20 cellular contexts compared by ENCODE assay signal in the genomic region with DNA sequence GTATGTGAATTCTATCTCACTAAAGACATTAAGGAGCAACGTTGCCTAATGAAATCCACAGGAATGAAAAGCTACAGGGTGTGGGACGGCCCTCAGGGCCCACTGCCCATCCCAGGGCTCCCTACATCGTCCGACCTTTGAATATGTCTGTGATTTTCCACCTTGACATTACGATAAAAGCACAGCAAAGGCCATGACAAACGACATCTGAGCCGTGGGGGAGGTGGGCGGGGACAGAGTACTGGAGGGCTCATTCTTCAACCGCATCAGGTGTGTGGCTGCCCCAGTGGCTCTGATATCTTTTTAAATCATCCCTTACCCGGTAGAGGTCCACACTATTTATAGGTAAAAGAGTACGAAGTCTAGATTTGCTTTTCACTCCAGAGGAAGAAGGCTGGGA. TPM values are rescaled to one million over a fixed set of nuclear protein-coding genes. Genes with fewer than 3 reads are reported as not detected.
DNase-seq lines count a peak whose midpoint lies in the region; ATAC-seq and TF ChIP-seq lines count a peak whose summit lies in the region.
"Had no signal": no experiment of that assay in that cellular context is flagged by ENCODE, and none has a peak within 500 bp of the region (broad histone marks: within the 10 kb centered on the region; RNA-seq: fewer than 3 reads in every experiment).

No MANE protein-coding gene starts in this region.

- no peaks in the 10 kb centered on the region for H3K36me3 ChIP-seq in HEK293 (ENCODE audit: control insufficient read depth in 2 of 2, insufficient read depth in 1 of 2, low read length in 2 of 2)
- H3K36me3 ChIP-seq in endodermal cell (ENCODE audit: control insufficient read depth, insufficient read depth, low read length) = no peaks in the 10 kb centered on the region
- H3K36me3 ChIP-seq: BE2C had no signal

- H3K9me3 ChIP-seq in HEK293 (ENCODE audit: control insufficient read depth, insufficient read depth, low read depth, low read length) (no peaks in the 10 kb centered on the region), endodermal cell (ENCODE audit: control insufficient read depth, low read length) (peaks cover 3% of the 10 kb centered on the region)
- H3K9me3 ChIP-seq: BE2C had no signal

- H3K4me1 ChIP-seq in HEK293 (ENCODE audit: control insufficient read depth, insufficient read depth, low read length) (no peaks in the 10 kb centered on the region), endodermal cell (ENCODE audit: control insufficient read depth, insufficient read depth, low read length) (no peaks in the 10 kb centered on the region)
- H3K4me1 ChIP-seq: BE2C had no signal

- no peak overlapping the region for H3K9ac ChIP-seq in endodermal cell (ENCODE audit: extremely low read depth, low read length, poor library complexity, severe bottlenecking)

- POLR2A ChIA-PET in HEK293 (lab: Yijun Ruan, JAX) = no interaction called here

- CTCF ChIA-PET in HEK293 (lab: Yijun Ruan, JAX) = no interaction called here

- H3K27me3 Mint-ChIP-seq in endodermal cell (ENCODE audit: insufficient read depth) = no peaks in the 10 kb centered on the region
- H3K27me3 Mint-ChIP-seq in stimulated activated naive CD8-positive, alpha-beta T cell treated with anti-CD3 and anti-CD28 coated beads, Interleukin-15, Interleukin-2, amounts not matched to agents 100 ng/mL and 50 ng/mL, for 24 hours = no peaks in the 10 kb centered on the region

- H3K4me3 ChIP-seq in HEK293 (ENCODE audit: low read depth, low read length) (no peak overlapping the region), endodermal cell (ENCODE audit: low read length) (no peak overlapping the region), coronary artery (no peak overlapping the region)

- H3K36me3 Mint-ChIP-seq in endodermal cell (ENCODE audit: low read depth) = peaks cover 12% of the 10 kb centered on the region
- H3K36me3 Mint-ChIP-seq in stimulated activated naive CD8-positive, alpha-beta T cell treated with anti-CD3 and anti-CD28 coated beads, Interleukin-15, Interleukin-2, amounts not matched to agents 100 ng/mL and 50 ng/mL, for 24 hours (ENCODE audit: low read depth) = peaks cover 23% of the 10 kb centered on the region

- WGBS in endodermal cell (ENCODE audit: insufficient coverage in 1 of 2, insufficient read length in 1 of 2), 2 experiments = 86 to 89% methylated on average over 9 to 11 of the region's 11 CpGs

- H3K9me3 Mint-ChIP-seq in endodermal cell = peaks cover 8% of the 10 kb centered on the region
- no peaks in the 10 kb centered on the region for H3K9me3 Mint-ChIP-seq in stimulated activated naive CD8-positive, alpha-beta T cell treated with anti-CD3 and anti-CD28 coated beads, Interleukin-15, Interleukin-2, amounts not matched to agents 100 ng/mL and 50 ng/mL, for 24 hours

- H3K27ac ChIP-seq in HEK293 (ENCODE audit: extremely low read depth, low read depth, low read length) (no peak overlapping the region), endodermal cell (ENCODE audit: low read depth, low read length) (no peak overlapping the region), coronary artery (no peak overlapping the region)

- no peak overlapping the region for H3K4me3 Mint-ChIP-seq in endodermal cell
- H3K4me3 Mint-ChIP-seq in stimulated activated naive CD8-positive, alpha-beta T cell treated with anti-CD3 and anti-CD28 coated beads, Interleukin-15, Interleukin-2, amounts not matched to agents 100 ng/mL and 50 ng/mL, for 24 hours = no peak overlapping the region
- H3K4me3 Mint-ChIP-seq: CD14-positive monocyte had no signal

- H3K4me1 Mint-ChIP-seq in endodermal cell = no peaks in the 10 kb centered on the region
- H3K4me1 Mint-ChIP-seq in stimulated activated naive CD8-positive, alpha-beta T cell treated with anti-CD3 and anti-CD28 coated beads, Interleukin-15, Interleukin-2, amounts not matched to agents 100 ng/mL and 50 ng/mL, for 24 hours (ENCODE audit: low read depth) = peaks cover 11% of the 10 kb centered on the region
- H3K4me1 Mint-ChIP-seq: CD14-positive monocyte had no signal

- no peak overlapping the region for H3K27ac Mint-ChIP-seq in endodermal cell
- peak overlapping the region; percentile 75 for H3K27ac Mint-ChIP-seq in stimulated activated naive CD8-positive, alpha-beta T cell treated with anti-CD3 and anti-CD28 coated beads, Interleukin-15, Interleukin-2, amounts not matched to agents 100 ng/mL and 50 ng/mL, for 24 hours

- H3K27me3 ChIP-seq in endodermal cell (ENCODE audit: control insufficient read depth, insufficient read depth, low read length, poor library complexity, severe bottlenecking) = no peaks in the 10 kb centered on the region
- H3K27me3 ChIP-seq: BE2C had no signal

- ATAC-seq in GM18868 (IDR thresholded peaks at IDR 0.05; ENCODE audit: unreplicated experiment) = no peak
- ATAC-seq: Panc1 had no signal

- DNase-seq in activated CD8-positive, alpha-beta memory T cell treated with anti-CD3 and anti-CD28 coated beads, Interleukin-2, amount 50 U/mL, for 4 hours = peak; percentile 33
- DNase-seq in activated CD8-positive, alpha-beta memory T cell treated with anti-CD3 and anti-CD28 coated beads, Interleukin-2, amount 50 U/mL, for 48 hours = no peak
- DNase-seq in endodermal cell (peak; percentile 29), coronary artery (ENCODE audit: low spot score) (no peak)
- DNase-seq: 8988T, ACHN, BE2C, NCI-H1048, NCI-H1417, NCI-H1694, NCI-H2029 treated with DMSO at 0.1 percent for 48 hours, NCI-H226, NCI-H510A, NCI-H69, SHP77 treated with DMSO at 0.1 percent for 48 hours had no signal

- TF ChIP-seq CTCF in HEK293 (tag by site-specific recombination; IDR thresholded peaks at IDR 0.05) = no peak
- no peak for TF ChIP-seq CTCF in endodermal cell (conservative IDR thresholded peaks at IDR 0.05)
- no peak for TF ChIP-seq CTCF in coronary artery (IDR thresholded peaks at IDR 0.05)

TF ChIP-seq in HEK293, 187 proteins besides CTCF, POLR2A, EP300 and RAD21:
- TF ChIP-seq ZNF521 (tag by site-specific recombination; IDR thresholded peaks at IDR 0.05) = no peak
- TF ChIP-seq GLIS1 (tag by site-specific recombination; IDR thresholded peaks at IDR 0.05) = 0 out of 2 replicates have a peak, but pooled peaks have one; percentile 14

RNA-seq across cellular contexts. Expression of a gene that starts 35.1 kb away (rescaled TPM):
- total RNA-seq in endodermal cell = 10 to 100 TPM; 13.7 to 15.1 TPM
- polyA plus RNA-seq in endodermal cell (2013, experiment 1 of 2) = 12.7 TPM
- 10.8 TPM for polyA plus RNA-seq in endodermal cell (2013, experiment 2 of 2)

RNA-seq across cellular contexts. Expression of a gene that starts 45.9 kb away (rescaled TPM):
- 1 to 10 TPM in 1 of 2 donors, under 1 TPM in 1; 0.69 to 5.1 TPM for total RNA-seq in endodermal cell
- 8.9 TPM for polyA plus RNA-seq in endodermal cell (2013, experiment 1 of 2)
- polyA plus RNA-seq in endodermal cell (2013, experiment 2 of 2) = 9.2 TPM
- polyA plus RNA-seq: CD14-positive monocyte had no signal

Comparison
In these comparisons a context has a peak if more than half of its experiments do, and no peak if none do; other contexts are left out.
1. DNase-seq: peak in activated CD8-positive, alpha-beta memory T cell treated with anti-CD3 and anti-CD28 coated beads, Interleukin-2, amount 50 U/mL, for 4 hours (single experiment) and endodermal cell (single experiment); none in activated CD8-positive, alpha-beta memory T cell treated with anti-CD3 and anti-CD28 coated beads, Interleukin-2, amount 50 U/mL, for 48 hours (single experiment) and coronary artery (single experiment).